19 cellular contexts compared by ENCODE assay signal in the genomic region with DNA sequence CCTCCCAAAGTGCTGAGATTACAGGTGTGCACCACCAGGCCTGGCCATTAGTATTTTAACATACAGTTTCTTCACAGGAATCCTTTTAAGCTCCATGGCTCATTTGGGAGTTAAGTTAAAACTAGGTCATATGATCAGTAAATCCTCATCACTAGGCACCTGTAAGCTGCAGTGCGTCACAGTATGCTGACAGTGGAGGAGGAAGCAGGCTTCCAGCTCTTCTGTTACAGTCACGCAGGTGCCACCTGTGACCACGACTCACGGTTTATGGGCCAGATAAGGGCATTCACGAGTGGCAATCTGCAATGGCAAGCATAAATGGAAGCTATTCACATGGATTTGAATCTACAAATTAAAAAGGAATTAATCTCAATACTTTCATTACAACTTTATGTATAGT.
A peak's percentile ranks its signal among the peaks of the same experiment; 100 is the strongest.
DNase-seq lines count a peak whose midpoint lies in the region; ATAC-seq, FAIRE-seq and TF ChIP-seq lines count a peak whose summit lies in the region.
"Had no signal": no experiment of that assay in that cellular context is flagged by ENCODE, and none has a peak within 500 bp of the region (broad histone marks: within the 10 kb centered on the region; RNA-seq: fewer than 3 reads in every experiment).

No MANE protein-coding gene starts in this region.

- no peaks in the 10 kb centered on the region for H3K27me3 ChIP-seq in DND-41 (ENCODE audit: insufficient read depth, low read length, poor library complexity)
- H3K27me3 ChIP-seq in CD4-positive, alpha-beta T cell (ENCODE audit: control insufficient read depth, insufficient read depth, low read length) = no peaks in the 10 kb centered on the region
- H3K27me3 ChIP-seq: BE2C had no signal

- no peak overlapping the region for H3K27ac Mint-ChIP-seq in CD4-positive, alpha-beta T cell
- H3K27ac Mint-ChIP-seq: CD4-positive, CD25-positive, alpha-beta regulatory T cell; GM23338; HFFc6 had no signal

- no peaks in the 10 kb centered on the region for H3K36me3 Mint-ChIP-seq in CD4-positive, alpha-beta T cell (ENCODE audit: low read depth)
- H3K36me3 Mint-ChIP-seq: CD4-positive, CD25-positive, alpha-beta regulatory T cell had no signal

- H3K4me1 ChIP-seq in A549 = no peaks in the 10 kb centered on the region
- H3K4me1 ChIP-seq in DND-41 (ENCODE audit: insufficient read depth, low read length) = no peaks in the 10 kb centered on the region
- H3K4me1 ChIP-seq: BE2C had no signal

- no peak overlapping the region for H3K4me2 ChIP-seq in A549
- no peak overlapping the region for H3K4me2 ChIP-seq in DND-41 (ENCODE audit: insufficient read depth, low read length)
- H3K4me2 ChIP-seq: GM23338, KMS-11 had no signal

- CTCF ChIA-PET in A549 (lab: Yijun Ruan, JAX) = no interaction called here
- CTCF ChIA-PET in CD4-positive, alpha-beta T cell (lab: Charles Lee) = no interaction called here

- peak; percentile 18 for FAIRE-seq in A549 (lab: Jason Lieb, UNC)
- FAIRE-seq: GM12878, H54 had no signal

- TF ChIP-seq POLR2A in A549 (IDR thresholded peaks at IDR 0.05; ENCODE audit: low read length) = no peak

- POLR2A ChIA-PET in A549 (lab: Yijun Ruan, JAX) = no interaction called here
- POLR2A ChIA-PET in CD4-positive, alpha-beta T cell (lab: Charles Lee) = no interaction called here

- ATAC-seq in A549 (no peak), DND-41 (ENCODE audit: insufficient read depth, low read depth) (no peak), esophagus mucosa (peak; percentile 70)
- ATAC-seq in CD4-positive, alpha-beta T cell (ENCODE audit: poor library complexity) = no peak
- ATAC-seq: GM12878, GM23338 had no signal

- no peak overlapping the region for H2AFZ ChIP-seq in DND-41 (ENCODE audit: low read depth, low read length)
- H2AFZ ChIP-seq: GM23338 had no signal

- no peaks in the 10 kb centered on the region for H3K27me3 Mint-ChIP-seq in CD4-positive, alpha-beta T cell

- 73% methylated on average over 5 of the region's 5 CpGs for WGBS in A549 (ENCODE audit: missing lambda C conversion rate)

- H3K9me3 ChIP-seq in A549 (no peaks in the 10 kb centered on the region), DND-41 (ENCODE audit: insufficient read depth, low read length, severe bottlenecking) (no peaks in the 10 kb centered on the region)
- H3K9me3 ChIP-seq in CD4-positive, alpha-beta T cell (ENCODE audit: control insufficient read depth, low read length) = no peaks in the 10 kb centered on the region
- H3K9me3 ChIP-seq: BE2C had no signal

- DNase-seq in NCI-H2107 treated with DMSO at 0.1 percent for 48 hours (lab: John Stamatoyannopoulos, UW; ENCODE audit: unreplicated experiment) = peak; percentile 37
- DNase-seq in NCI-H2107 (lab: John Stamatoyannopoulos, UW) = no peak
- DNase-seq in A549 (ENCODE audit: low read depth in 1 of 2, low spot score in 1 of 2) = no peak
- peak; percentile 7 for DNase-seq in DND-41
- no peak for DNase-seq in coronary artery (ENCODE audit: low spot score)
- no peak for DNase-seq in CD4-positive, alpha-beta T cell
- DNase-seq: ACHN; BE2C; C1 segment of cervical spinal cord; CD4-positive, CD25-positive, alpha-beta regulatory T cell; DMS153; HCEC 1CT; HFFc6 had no signal

- TF ChIP-seq RAD21 in A549 (conservative IDR thresholded peaks at IDR 0.05 in 1 of 2, IDR thresholded peaks at IDR 0.05 in 1 of 2) = no peak

- TF ChIP-seq EP300 in A549 (IDR thresholded peaks at IDR 0.05) = no peak

- H3K4me3 ChIP-seq in A549 = no peak overlapping the region
- H3K4me3 ChIP-seq in DND-41 (ENCODE audit: low read depth in 1 of 2, low read length in 2 of 2) = no peak overlapping the region
- no peak overlapping the region for H3K4me3 ChIP-seq in coronary artery
- H3K4me3 ChIP-seq: GM12878, GM23338 had no signal

- no peak overlapping the region for H3K4me3 Mint-ChIP-seq in CD4-positive, alpha-beta T cell
- H3K4me3 Mint-ChIP-seq: CD4-positive, CD25-positive, alpha-beta regulatory T cell; GM23338; HFFc6 had no signal

- intact Hi-C loops in CD4-positive, alpha-beta T cell (cut with DNase I, micrococcal nuclease) = no loop called here

- H3K9ac ChIP-seq in DND-41 (ENCODE audit: low read depth, low read length) = no peak overlapping the region
- H3K9ac ChIP-seq: KMS-11 had no signal

- H3K27ac ChIP-seq in A549 = no peak overlapping the region
- H3K27ac ChIP-seq in DND-41 (ENCODE audit: low read length) = no peak overlapping the region
- no peak overlapping the region for H3K27ac ChIP-seq in coronary artery
- no peak overlapping the region for H3K27ac ChIP-seq in CD4-positive, alpha-beta T cell (ENCODE audit: low read depth, low read length)
- H3K27ac ChIP-seq: HL-60, KMS-11 had no signal

- TF ChIP-seq CTCF in A549 (IDR thresholded peaks at IDR 0.05) (no peak), DND-41 (IDR thresholded peaks at IDR 0.05; ENCODE audit: borderline replicate concordance, extremely low read depth, low read length, poor library complexity, severe bottlenecking) (no peak), coronary artery (IDR thresholded peaks at IDR 0.05) (no peak)
- TF ChIP-seq CTCF in CD4-positive, alpha-beta T cell (IDR thresholded peaks at IDR 0.05) = no peak

- no peaks in the 10 kb centered on the region for H4K20me1 ChIP-seq in DND-41 (ENCODE audit: insufficient read depth, low read length)

- no peaks in the 10 kb centered on the region for H3K4me1 Mint-ChIP-seq in CD4-positive, alpha-beta T cell (ENCODE audit: low read depth)
- H3K4me1 Mint-ChIP-seq: CD4-positive, CD25-positive, alpha-beta regulatory T cell; GM23338 had no signal

- peaks cover 2% of the 10 kb centered on the region for H3K9me3 Mint-ChIP-seq in CD4-positive, alpha-beta T cell
- H3K9me3 Mint-ChIP-seq: HFFc6 had no signal

- no peaks in the 10 kb centered on the region for H3K79me2 ChIP-seq in DND-41 (ENCODE audit: insufficient read depth, low read length)

- H3K36me3 ChIP-seq in DND-41 (ENCODE audit: insufficient read depth, low read length) = no peaks in the 10 kb centered on the region
- H3K36me3 ChIP-seq: BE2C had no signal

TF ChIP-seq in A549, 52 proteins besides CTCF, POLR2A, EP300 and RAD21:
- TF ChIP-seq PHF8 (IDR thresholded peaks at IDR 0.05; ENCODE audit: borderline replicate concordance, low read depth) (no peak), KDM5A (IDR thresholded peaks at IDR 0.05) (no peak), ZNF302 (CRISPR knock-in tag; IDR thresholded peaks at IDR 0.05) (no peak)
- TF ChIP-seq, protein P1, sequence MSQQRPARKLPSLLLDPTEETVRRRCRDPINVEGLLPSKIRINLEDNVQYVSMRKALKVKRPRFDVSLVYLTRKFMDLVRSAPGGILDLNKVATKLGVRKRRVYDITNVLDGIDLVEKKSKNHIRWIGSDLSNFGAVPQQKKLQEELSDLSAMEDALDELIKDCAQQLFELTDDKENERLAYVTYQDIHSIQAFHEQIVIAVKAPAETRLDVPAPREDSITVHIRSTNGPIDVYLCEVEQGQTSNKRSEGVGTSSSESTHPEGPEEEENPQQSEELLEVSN (IDR thresholded peaks at IDR 0.05; ENCODE audit: borderline replicate concordance, low read depth) = no peak
TF ChIP-seq in A549: peak in this region for 0.

Comparison
In these comparisons a context has a peak if more than half of its experiments do, and no peak if none do; other contexts are left out.
1. DNase-seq: peak in NCI-H2107 treated with DMSO at 0.1 percent for 48 hours (single experiment) and DND-41 (single experiment); none in NCI-H2107 (single experiment), A549 (0 of 2), coronary artery (single experiment) and CD4-positive, alpha-beta T cell (0 of 10).